24 cellular contexts compared by ENCODE assay signal in genomic region chr6:130622142-130622541, GRCh38.
DNase-seq lines count a peak whose midpoint lies in the region; ATAC-seq and TF ChIP-seq lines count a peak whose summit lies in the region.
"Had no signal": no experiment of that assay in that cellular context is flagged by ENCODE, and none has a peak within 500 bp of the region (broad histone marks: within the 10 kb centered on the region; RNA-seq: fewer than 3 reads in every experiment).

No MANE protein-coding gene starts in this region.

- no peaks in the 10 kb centered on the region for H3K27me3 Mint-ChIP-seq in MCF 10A (ENCODE audit: insufficient read depth, unreplicated experiment)
- H3K27me3 Mint-ChIP-seq in activated T-helper 17 cell treated with anti-CD3 and anti-CD28 coated beads, Interleukin-2, amount 50 U/mL, for 72 hours = no peaks in the 10 kb centered on the region
- H3K27me3 Mint-ChIP-seq: type B pancreatic cell had no signal

- no peak overlapping the region for H3K4me3 Mint-ChIP-seq in MCF 10A (ENCODE audit: unreplicated experiment)
- H3K4me3 Mint-ChIP-seq in activated T-helper 17 cell treated with anti-CD3 and anti-CD28 coated beads, Interleukin-2, amount 50 U/mL, for 72 hours = no peak overlapping the region
- H3K4me3 Mint-ChIP-seq: CD8-positive, alpha-beta memory T cell; type B pancreatic cell had no signal

- no peaks in the 10 kb centered on the region for H3K36me3 Mint-ChIP-seq in MCF 10A (ENCODE audit: insufficient read depth, unreplicated experiment)
- no peaks in the 10 kb centered on the region for H3K36me3 Mint-ChIP-seq in activated T-helper 17 cell treated with anti-CD3 and anti-CD28 coated beads, Interleukin-2, amount 50 U/mL, for 72 hours (ENCODE audit: low read depth)

- DNase-seq in mammary epithelial cell (peak; percentile 53), MCF 10A (ENCODE audit: unreplicated experiment) (no peak), GM10248 (ENCODE audit: extremely low spot score) (no peak), hypothalamus (lab: John Stamatoyannopoulos, UW) (no peak), GM20000 (ENCODE audit: low spot score) (no peak), NCI-H446 (lab: John Stamatoyannopoulos, UW) (no peak)
- DNase-seq: activated CD8-positive, alpha-beta memory T cell treated with anti-CD3 and anti-CD28 coated beads for 24 hours; activated effector memory CD4-positive, alpha-beta T cell treated with anti-CD3 and anti-CD28 coated beads, Interleukin-2, amount 50 U/mL, for 16 hours; CD8-positive, alpha-beta memory T cell; DMS79; effector CD8-positive, alpha-beta T cell; esophagus squamous epithelium; glutamatergic neuron; KG1; left ventricle myocardium superior; NCI-H1105; NCI-H2107; NCI-H526 treated with DMSO at 0.1 percent for 48 hours; nucleus accumbens; Right ventricle myocardium superior; stimulated activated naive CD4-positive, alpha-beta T cell treated with Interleukin-2 at 50 U/mL for 16 hours had no signal

- no peaks in the 10 kb centered on the region for H3K27me3 ChIP-seq in mammary epithelial cell (ENCODE audit: insufficient read depth, low read length)
- H3K27me3 ChIP-seq: esophagus squamous epithelium had no signal

- H3K4me1 ChIP-seq in mammary epithelial cell (ENCODE audit: insufficient read depth, low read length) = no peaks in the 10 kb centered on the region
- H3K4me1 ChIP-seq: esophagus squamous epithelium had no signal

- no peak overlapping the region for H3K27ac Mint-ChIP-seq in MCF 10A (ENCODE audit: low read depth, unreplicated experiment)
- peak overlapping the region; percentile 15 for H3K27ac Mint-ChIP-seq in activated T-helper 17 cell treated with anti-CD3 and anti-CD28 coated beads, Interleukin-2, amount 50 U/mL, for 72 hours
- H3K27ac Mint-ChIP-seq: CD8-positive, alpha-beta memory T cell; type B pancreatic cell had no signal

- H3K27ac ChIP-seq in mammary epithelial cell (ENCODE audit: insufficient read depth, low read depth, low read length) = no peak overlapping the region
- H3K27ac ChIP-seq: esophagus squamous epithelium had no signal

- in situ Hi-C loops in mammary epithelial cell (cut with MboI; ENCODE audit: low sequenced_read_pairs in 2 of 2) = no loop called here

- H3K36me3 ChIP-seq in mammary epithelial cell (ENCODE audit: insufficient read depth, low read length) = no peaks in the 10 kb centered on the region
- H3K36me3 ChIP-seq: esophagus squamous epithelium had no signal

- TF ChIP-seq CTCF in mammary epithelial cell (conservative IDR thresholded peaks at IDR 0.05 in 1 of 2, IDR thresholded peaks at IDR 0.05 in 1 of 2; ENCODE audit: extremely low read depth in 1 of 2, insufficient read depth in 1 of 2, low read depth in 1 of 2, low read length in 2 of 2) (no peak), MCF 10A (IDR thresholded peaks at IDR 0.05; ENCODE audit: unreplicated experiment) (no peak), GM10248 (IDR thresholded peaks at IDR 0.05; ENCODE audit: control extremely low read depth, extremely low read depth, low read depth, missing control alignments) (no peak), GM20000 (IDR thresholded peaks at IDR 0.05; ENCODE audit: extremely low read depth, missing control alignments) (no peak)

- H4K20me1 ChIP-seq in mammary epithelial cell (ENCODE audit: insufficient read depth, low read length) = no peaks in the 10 kb centered on the region

- H3K9me3 ChIP-seq in mammary epithelial cell (replicated peaks; ENCODE audit: insufficient read depth, low read length) = peaks cover 2% of the 10 kb centered on the region

- no peaks in the 10 kb centered on the region for H3K4me1 Mint-ChIP-seq in MCF 10A (ENCODE audit: insufficient read depth, unreplicated experiment)
- H3K4me1 Mint-ChIP-seq in activated T-helper 17 cell treated with anti-CD3 and anti-CD28 coated beads, Interleukin-2, amount 50 U/mL, for 72 hours = peaks cover 11% of the 10 kb centered on the region

- H3K79me2 ChIP-seq in mammary epithelial cell (ENCODE audit: insufficient read depth, low read length) = no peaks in the 10 kb centered on the region

- H3K9ac ChIP-seq in mammary epithelial cell (ENCODE audit: insufficient read depth, low read length) = no peak overlapping the region

- no peak overlapping the region for H3K4me2 ChIP-seq in mammary epithelial cell (ENCODE audit: insufficient read depth, low read depth, low read length)

- peaks cover 8% of the 10 kb centered on the region for H3K9me3 Mint-ChIP-seq in MCF 10A (ENCODE audit: unreplicated experiment)
- H3K9me3 Mint-ChIP-seq in activated T-helper 17 cell treated with anti-CD3 and anti-CD28 coated beads, Interleukin-2, amount 50 U/mL, for 72 hours = peaks cover 11% of the 10 kb centered on the region
- H3K9me3 Mint-ChIP-seq: type B pancreatic cell had no signal

- intact Hi-C loops in mammary epithelial cell (cut with micrococcal nuclease) = no loop called here
- intact Hi-C loops in MCF 10A (cut with micrococcal nuclease) = no loop called here

- CTCF ChIA-PET in mammary epithelial cell (lab: Charles Lee; ENCODE audit: low non-redundant PET) = no interaction called here
- CTCF ChIA-PET in MCF 10A (lab: Yijun Ruan, JAX) = interaction anchor here (0.6 kb wide), 1 partner anchor 130 kb away, joined by 3 read pairs; no protein-coding TSS in a partner anchor
- CTCF ChIA-PET in GM10248 (lab: Yijun Ruan, JAX) = interaction anchor here (0.9 to 2.4 kb wide), 3 partner anchors 10 to 17 kb away, joined by 5 to 9 read pairs (median 5); no protein-coding TSS in a partner anchor

- POLR2A ChIA-PET in MCF 10A (lab: Yijun Ruan, JAX) (no interaction called here), GM10248 (lab: Yijun Ruan, JAX) (no interaction called here)

- H3K4me3 ChIP-seq in mammary epithelial cell (replicated peaks in 1 of 3; ENCODE audit: insufficient read depth in 1 of 3, low read depth in 2 of 3, low read length in 3 of 3) = no peak overlapping the region
- H3K4me3 ChIP-seq: esophagus squamous epithelium had no signal

- no peak overlapping the region for H2AFZ ChIP-seq in mammary epithelial cell (ENCODE audit: low read depth, low read length)

- BruUV-seq in mammary epithelial cell (replicated peaks; lab: Mats Ljungman, UMichigan) = no TSS peak
- no TSS peak for BruUV-seq in MCF 10A (replicated peaks; lab: Mats Ljungman, UMichigan)

- peak; percentile 34 for ATAC-seq in HG02870 (IDR thresholded peaks at IDR 0.05; ENCODE audit: unreplicated experiment)
- ATAC-seq in activated T-helper 17 cell treated with anti-CD3 and anti-CD28 coated beads, Interleukin-2, amount 50 U/mL, for 72 hours (replicated peaks) = peak; percentile 85
- ATAC-seq: left ventricle myocardium superior had no signal

- dilution Hi-C loops in mammary epithelial cell (cut with HindIII; ENCODE audit: low sequenced_read_pairs) = no loop called here
